ENCODE assay signal across 8 cellular contexts in genomic region chr15:92655178-92655995, GRCh38. TPM values are rescaled to one million over a fixed set of nuclear protein-coding genes. Genes with fewer than 3 reads are reported as not detected.
DNase-seq lines count a peak whose midpoint lies in the region; ATAC-seq lines count a peak whose summit lies in the region.

Gene FAM174B, minus strand, starts transcription at chr15:92655775.

- peak within 1 kb of the TSS; percentile 35 for H3K4me2 ChIP-seq in mesendoderm (ENCODE audit: low read length)

- peaks cover 56% of the 10 kb centered on the region for H3K27me3 Mint-ChIP-seq in T-helper 17 cell
- H3K27me3 Mint-ChIP-seq in stimulated activated naive B cell treated with anti-CD40 and anti-IgM and Interleukin-4, amounts not matched to agents 10 μg/mL and 1 μg/mL and 100 μg/mL, for 72 hours = peaks cover 46 to 50% of the 10 kb centered on the region in 2 donors

- H3K4me3 ChIP-seq in mesendoderm (ENCODE audit: low read length) = peak within 1 kb of the TSS; percentile 64

- no peak within 1 kb of the TSS for H3K23ac ChIP-seq in mesendoderm (ENCODE audit: low read length)

- H3K79me1 ChIP-seq in mesendoderm (ENCODE audit: low read length) = peaks cover 10% of the 10 kb centered on the region

- DNase-seq in NOMO-1 (lab: John Stamatoyannopoulos, UW; ENCODE audit: unreplicated experiment in 2 of 2) (peak; percentile 23 to 50), NOMO-1 treated with DMSO at 0.1 percent for 48 hours (lab: John Stamatoyannopoulos, UW; ENCODE audit: unreplicated experiment) (no peak), T-helper 17 cell (no peak), dermis microvascular lymphatic vessel endothelial cell (ENCODE audit: low read depth in 2 of 2) (peak in 1 of 2 donors; percentile 68), mesendoderm (peak; percentile 84), T1000 (lab: John Stamatoyannopoulos, UW) (no peak)
- no peak for DNase-seq in stimulated activated naive B cell treated with anti-CD40 and anti-IgM and Interleukin-4, amounts not matched to agents 10 μg/mL and 1 μg/mL and 100 μg/mL, for 72 hours

- peaks cover 46% of the 10 kb centered on the region for H3K79me2 ChIP-seq in mesendoderm (ENCODE audit: control insufficient read depth, insufficient read depth, low read length)

- H4K5ac ChIP-seq in mesendoderm (ENCODE audit: low read length) = peak within 1 kb of the TSS; percentile 5

- peak within 1 kb of the TSS; percentile 74 for H2AK5ac ChIP-seq in mesendoderm (ENCODE audit: low read length)

- peak within 1 kb of the TSS; percentile 94 for H3K18ac ChIP-seq in mesendoderm (ENCODE audit: low read length)

- no CpG with 5 or more reads among the region's 100 CpGs for WGBS in mesendoderm (ENCODE audit: extremely low coverage, insufficient coverage, low lambda C conversion rate)

- H2BK5ac ChIP-seq in mesendoderm (ENCODE audit: low read length) = peak within 1 kb of the TSS; percentile 74

- H3K4ac ChIP-seq in mesendoderm (ENCODE audit: low read depth, low read length) = peak within 1 kb of the TSS; percentile 99

- peak within 1 kb of the TSS; percentile 88 for H3K4me3 Mint-ChIP-seq in T-helper 17 cell
- peak within 1 kb of the TSS; percentile 53 to 68 for H3K4me3 Mint-ChIP-seq in stimulated activated naive B cell treated with anti-CD40 and anti-IgM and Interleukin-4, amounts not matched to agents 10 μg/mL and 1 μg/mL and 100 μg/mL, for 72 hours

- H3K27ac Mint-ChIP-seq in T-helper 17 cell = no peak within 1 kb of the TSS
- H3K27ac Mint-ChIP-seq in stimulated activated naive B cell treated with anti-CD40 and anti-IgM and Interleukin-4, amounts not matched to agents 10 μg/mL and 1 μg/mL and 100 μg/mL, for 72 hours = peak within 1 kb of the TSS; percentile 57

- H4K8ac ChIP-seq in mesendoderm (ENCODE audit: low read depth, low read length) = peak within 1 kb of the TSS; percentile 42

- H3K27me3 ChIP-seq in mesendoderm (ENCODE audit: insufficient read depth, low read length, poor library complexity) = no peaks in the 10 kb centered on the region

- no peaks in the 10 kb centered on the region for H3K36me3 ChIP-seq in mesendoderm (ENCODE audit: control insufficient read depth, insufficient read depth, low read length)

- H2BK120ac ChIP-seq in mesendoderm (ENCODE audit: low read depth, low read length) = peak within 1 kb of the TSS; percentile 93

- peak within 1 kb of the TSS; percentile 77 for H3K27ac ChIP-seq in mesendoderm (ENCODE audit: low read depth, low read length)

- H3K9me3 ChIP-seq in T-helper 17 cell (ENCODE audit: control insufficient read depth, low read length, poor library complexity, severe bottlenecking) = no peaks in the 10 kb centered on the region

- H3K9me3 Mint-ChIP-seq in stimulated activated naive B cell treated with anti-CD40 and anti-IgM and Interleukin-4, amounts not matched to agents 10 μg/mL and 1 μg/mL and 100 μg/mL, for 72 hours = peaks cover 3 to 4% of the 10 kb centered on the region in 2 donors

- H3K9ac ChIP-seq in mesendoderm (ENCODE audit: low read length) = peak within 1 kb of the TSS; percentile 84

- peaks cover 4% of the 10 kb centered on the region for H3K36me3 Mint-ChIP-seq in T-helper 17 cell (ENCODE audit: low read depth)
- no peaks in the 10 kb centered on the region for H3K36me3 Mint-ChIP-seq in stimulated activated naive B cell treated with anti-CD40 and anti-IgM and Interleukin-4, amounts not matched to agents 10 μg/mL and 1 μg/mL and 100 μg/mL, for 72 hours

- ATAC-seq in HG03095 (IDR thresholded peaks at IDR 0.05; ENCODE audit: unreplicated experiment) (peak; percentile 51), T-helper 17 cell (peak; percentile 61)
- peak; percentile 33 to 46 for ATAC-seq in stimulated activated naive B cell treated with anti-CD40 and anti-IgM and Interleukin-4, amounts not matched to agents 10 μg/mL and 1 μg/mL and 100 μg/mL, for 72 hours (replicated peaks)

- H3K4me1 Mint-ChIP-seq in T-helper 17 cell = peaks cover 11% of the 10 kb centered on the region
- peaks cover 2 to 9% of the 10 kb centered on the region in 2 donors for H3K4me1 Mint-ChIP-seq in stimulated activated naive B cell treated with anti-CD40 and anti-IgM and Interleukin-4, amounts not matched to agents 10 μg/mL and 1 μg/mL and 100 μg/mL, for 72 hours

- peaks cover 19% of the 10 kb centered on the region for H3K4me1 ChIP-seq in mesendoderm (ENCODE audit: control insufficient read depth, low read depth, low read length)

- peak within 1 kb of the TSS; percentile 95 for H3K56ac ChIP-seq in mesendoderm (ENCODE audit: low read length)

- H2BK15ac ChIP-seq in mesendoderm (replicated peaks; ENCODE audit: low read depth) = no peak within 1 kb of the TSS

RNA-seq across cellular contexts. Expression of gene FAM174B, which starts in this region (rescaled TPM):
- 1 to 10 TPM; 3.5 to 4.3 TPM for total RNA-seq in T-helper 17 cell
- 62.6 and 87.6 TPM in 2 replicates for total RNA-seq in dermis microvascular lymphatic vessel endothelial cell
- polyA plus RNA-seq in mesendoderm (2013, experiment 1 of 2) = 75.6 TPM
- polyA plus RNA-seq in mesendoderm (2013, experiment 2 of 2) = 71.2 TPM

Comparison
In these comparisons a context has a peak if more than half of its experiments do, and no peak if none do; other contexts are left out.
1. RNA of gene FAM174B (total RNA-seq): 62.6 to 87.6 TPM in dermis microvascular lymphatic vessel endothelial cell; 3.5 to 4.3 TPM in T-helper 17 cell; every median in the first group is over 10 times any median in the second.
2. DNase-seq: peak in NOMO-1 (2 of 2) and mesendoderm (single experiment); none in NOMO-1 treated with DMSO at 0.1 percent for 48 hours (single experiment), T-helper 17 cell (0 of 3), stimulated activated naive B cell treated with anti-CD40 and anti-IgM and Interleukin-4, amounts not matched to agents 10 μg/mL and 1 μg/mL and 100 μg/mL, for 72 hours (single experiment) and T1000 (single experiment).
3. Peak in every context shown above with its lines, with median percentiles within 50 percentile points of each other: ATAC-seq.